ENCODE assay signal across 15 cellular contexts in the genomic region with DNA sequence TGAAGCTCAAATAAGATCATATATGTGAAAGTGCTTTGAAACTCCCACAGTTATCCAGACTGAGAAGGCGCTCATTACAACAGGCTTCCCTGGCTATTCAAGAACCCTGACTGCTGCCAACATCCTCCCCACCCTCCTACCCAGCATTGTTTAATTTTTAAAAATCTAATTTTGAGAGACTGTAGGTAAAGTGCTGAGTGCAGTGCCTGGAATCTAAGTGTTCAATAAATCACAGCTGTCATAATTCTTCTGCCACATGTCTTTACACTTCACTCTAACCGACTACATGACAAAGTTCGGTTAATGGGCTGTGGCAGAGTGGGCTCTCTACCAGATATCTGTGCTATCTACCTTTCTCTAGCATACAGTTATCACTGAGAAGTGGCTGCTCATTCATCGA.
A peak's percentile ranks its signal among the peaks of the same experiment; 100 is the strongest.
DNase-seq lines count a peak whose midpoint lies in the region; ATAC-seq, FAIRE-seq and TF ChIP-seq lines count a peak whose summit lies in the region.
"Had no signal": no experiment of that assay in that cellular context is flagged by ENCODE, and none has a peak within 500 bp of the region (broad histone marks: within the 10 kb centered on the region; RNA-seq: fewer than 3 reads in every experiment).

No MANE protein-coding gene starts in this region.

- no peak overlapping the region for H2AFZ ChIP-seq in SK-N-SH (ENCODE audit: low read depth)

- no peak for ATAC-seq in HG03442 (IDR thresholded peaks at IDR 0.05; ENCODE audit: unreplicated experiment)

- H3K4me1 Mint-ChIP-seq in nephron progenitor cell = peaks cover 3% of the 10 kb centered on the region
- H3K4me1 Mint-ChIP-seq: CD4-positive, alpha-beta memory T cell had no signal

- CTCF ChIA-PET in SK-N-SH (lab: Yijun Ruan, JAX) = interaction anchor here (0.7 to 1.3 kb wide), 4 partner anchors 9 to 102 kb away, joined by 3 to 4 read pairs (median 3); no protein-coding TSS in a partner anchor

- no peaks in the 10 kb centered on the region for H3K79me2 ChIP-seq in SK-N-SH (ENCODE audit: insufficient read depth)

- H3K4me3 ChIP-seq in BE2C (ENCODE audit: low read depth, low read length) (no peak overlapping the region), SK-N-SH (ENCODE audit: low read depth in 2 of 2, low read length in 1 of 2) (no peak overlapping the region), right atrium auricular region (no peak overlapping the region)

- H3K27ac Mint-ChIP-seq in nephron progenitor cell = peak overlapping the region; percentile 51
- H3K27ac Mint-ChIP-seq: CD4-positive, alpha-beta memory T cell had no signal

- WGBS in SK-N-SH (ENCODE audit: low lambda C conversion rate) = 36% methylated on average over 4 of the region's 4 CpGs

- H3K4me1 ChIP-seq in BE2C (peaks cover 15% of the 10 kb centered on the region), SK-N-SH (ENCODE audit: control insufficient read depth in 1 of 2, insufficient read depth in 2 of 2, low read depth in 1 of 2, low read length in 1 of 2) (peaks cover 0 to 13% of the 10 kb centered on the region in 2 experiments; a peak in 1 of 4 replicates), right atrium auricular region (no peaks in the 10 kb centered on the region)

- peak; percentile 15 for FAIRE-seq in H54 (lab: Jason Lieb, UNC)
- FAIRE-seq: A204.1 had no signal

- no peaks in the 10 kb centered on the region for H3K36me3 ChIP-seq in BE2C
- no peaks in the 10 kb centered on the region for H3K36me3 ChIP-seq in SK-N-SH (replicated peaks in 1 of 2; ENCODE audit: control insufficient read depth in 1 of 2, insufficient read depth in 2 of 2, low read length in 1 of 2)
- no peaks in the 10 kb centered on the region for H3K36me3 ChIP-seq in right atrium auricular region

- H3K4me2 ChIP-seq in SK-N-SH = no peak overlapping the region

- no peaks in the 10 kb centered on the region for H3K9me2 ChIP-seq in SK-N-SH

- H3K4me3 Mint-ChIP-seq in nephron progenitor cell = no peak overlapping the region
- H3K4me3 Mint-ChIP-seq: CD4-positive, alpha-beta memory T cell had no signal

- H3K36me3 Mint-ChIP-seq in nephron progenitor cell (ENCODE audit: low read depth) = no peaks in the 10 kb centered on the region
- H3K36me3 Mint-ChIP-seq: CD4-positive, alpha-beta memory T cell had no signal

- DNase-seq in BE2C = peak; percentile 27
- no peak for DNase-seq in H54 (ENCODE audit: insufficient read length, low spot score)
- no peak for DNase-seq in SK-N-SH
- DNase-seq in nephron progenitor cell = no peak
- no peak for DNase-seq in right atrium auricular region (ENCODE audit: low spot score)
- no peak for DNase-seq in 8988T
- DNase-seq: ACHN; CD4-positive, alpha-beta memory T cell; DMS79 treated with DMSO at 0.1 percent for 48 hours; GF-D8; HCEC 1CT had no signal

- no peaks in the 10 kb centered on the region for H3K9me3 ChIP-seq in BE2C
- H3K9me3 ChIP-seq in SK-N-SH = no peaks in the 10 kb centered on the region
- H3K9me3 ChIP-seq in right atrium auricular region = no peaks in the 10 kb centered on the region

- peaks cover 3% of the 10 kb centered on the region for H3K27me3 Mint-ChIP-seq in nephron progenitor cell (ENCODE audit: low read depth, poor library complexity)
- H3K27me3 Mint-ChIP-seq: CD4-positive, alpha-beta memory T cell had no signal

- no peak overlapping the region for H3K9ac ChIP-seq in SK-N-SH

- TF ChIP-seq POLR2A in H54 (IDR thresholded peaks at IDR 0.05; ENCODE audit: low read depth, low read length) = no peak

- POLR2A ChIA-PET in SK-N-SH (lab: Yijun Ruan, JAX) = no interaction called here

- no peaks in the 10 kb centered on the region for H3F3A ChIP-seq in SK-N-SH (replicated peaks; ENCODE audit: insufficient read depth)

- peak in 1 of 2 experiments; percentile 64; a peak in 2 of 4 replicates for TF ChIP-seq EP300 in SK-N-SH (IDR thresholded peaks at IDR 0.05; ENCODE audit: borderline replicate concordance in 1 of 2, low read depth in 1 of 2, low read length in 1 of 2)

- TF ChIP-seq RAD21 in SK-N-SH (IDR thresholded peaks at IDR 0.05; ENCODE audit: low read length) = no peak

- TF ChIP-seq CTCF in BE2C (IDR thresholded peaks at IDR 0.05; ENCODE audit: low read depth, low read length) (no peak), SK-N-SH (IDR thresholded peaks at IDR 0.05) (no peak), nephron progenitor cell (IDR thresholded peaks at IDR 0.05) (no peak), right atrium auricular region (IDR thresholded peaks at IDR 0.05) (no peak)

- H4K20me1 ChIP-seq in SK-N-SH (ENCODE audit: insufficient read depth) = no peaks in the 10 kb centered on the region

- H3K27ac ChIP-seq in SK-N-SH (ENCODE audit: low read depth in 2 of 2, low read length in 1 of 2) (peak overlapping the region in 1 of 2 experiments; percentile 94; a peak in 2 of 4 replicates), right atrium auricular region (no peak overlapping the region)
- H3K27ac ChIP-seq: C4-2B, HL-60 had no signal

- H3K9me3 Mint-ChIP-seq in nephron progenitor cell = no peaks in the 10 kb centered on the region

- no peaks in the 10 kb centered on the region for H3K27me3 ChIP-seq in BE2C
- H3K27me3 ChIP-seq in SK-N-SH (ENCODE audit: insufficient read depth) = no peaks in the 10 kb centered on the region
- no peaks in the 10 kb centered on the region for H3K27me3 ChIP-seq in right atrium auricular region

TF ChIP-seq in SK-N-SH, 30 proteins besides CTCF, POLR2A, EP300 and RAD21:
- TF ChIP-seq RFX5 (IDR thresholded peaks at IDR 0.05; ENCODE audit: low read length) = no peak
- TF ChIP-seq GATA2 (CRISPR knock-in tag; IDR thresholded peaks at IDR 0.05) = 0 out of 2 replicates have a peak, but pooled peaks have one; percentile 26
